In genomic region chr19:12890787-12891552, GRCh38 we compare ENCODE assay signal across 1 cellular context.
A peak's percentile ranks its signal among the peaks of the same experiment; 100 is the strongest.
TF ChIP-seq lines count a peak whose summit lies in the region.

Gene GCDH (plus strand): TSS chr19:12891160. CDS start chr19:12891305, 145 bp downstream.

TF ChIP-seq in K562, 482 proteins besides CTCF, POLR2A, EP300 and RAD21 (continued from another document and continues in another):
- TF ChIP-seq CHD7 (IDR thresholded peaks at IDR 0.05; ENCODE audit: low read depth, low read length) (no peak), MTA2 (IDR thresholded peaks at IDR 0.05; ENCODE audit: low read depth) (no peak), LEF1 (IDR thresholded peaks at IDR 0.05) (no peak), RBFOX2 (IDR thresholded peaks at IDR 0.05; ENCODE audit: low read depth, low read length) (peak; percentile 77), E2F5 (CRISPR knock-in tag; IDR thresholded peaks at IDR 0.05) (0 out of 2 replicates have a peak, but pooled peaks have one; percentile 58), EHMT2 (IDR thresholded peaks at IDR 0.05) (no peak), ZNF140 (CRISPR knock-in tag; IDR thresholded peaks at IDR 0.05) (no peak), ELF2 (CRISPR knock-in tag; IDR thresholded peaks at IDR 0.05) (no peak), RERE (CRISPR knock-in tag; IDR thresholded peaks at IDR 0.05; ENCODE audit: borderline replicate concordance) (no peak), ASH1L (IDR thresholded peaks at IDR 0.05; ENCODE audit: borderline replicate concordance, low read depth, partially characterized antibody) (peak; percentile 74), SMAD2 (IDR thresholded peaks at IDR 0.05; ENCODE audit: low read depth, low read length) (no peak), FOSL1 (tag; conservative IDR thresholded peaks at IDR 0.05) (no peak), MCM3 (IDR thresholded peaks at IDR 0.05) (no peak), SIX5 (IDR thresholded peaks at IDR 0.05; ENCODE audit: borderline replicate concordance in 1 of 2, insufficient read depth in 1 of 2, low read depth in 1 of 2, low read length in 2 of 2) (no peak), HMG20B (CRISPR knock-in tag; IDR thresholded peaks at IDR 0.05) (no peak), BMI1 (IDR thresholded peaks at IDR 0.05; ENCODE audit: low read length) (no peak), MTA3 (IDR thresholded peaks at IDR 0.05; ENCODE audit: borderline replicate concordance) (no peak; the same call in 1 of the 2 replicates), ZBTB5 (IDR thresholded peaks at IDR 0.05) (no peak), NR2C2 (CRISPR knock-in tag; IDR thresholded peaks at IDR 0.05) (no peak), NR2C2 (tag; IDR thresholded peaks at IDR 0.05) (peak; percentile 93), CXXC5 (CRISPR knock-in tag; IDR thresholded peaks at IDR 0.05) (peak; percentile 37; the same call in 1 of the 2 replicates), PRPF4 (IDR thresholded peaks at IDR 0.05; ENCODE audit: insufficient read depth, low read depth, low read length, poor library complexity, severe bottlenecking) (no peak), ZNF318 (IDR thresholded peaks at IDR 0.05; ENCODE audit: borderline replicate concordance in 1 of 2, low read depth in 1 of 2) (peak in 1 of 2 experiments; percentile 96; a peak in 2 of 4 replicates), LARP7 (IDR thresholded peaks at IDR 0.05) (no peak), TEAD1 (CRISPR knock-in tag; IDR thresholded peaks at IDR 0.05) (peak in 1 of 2 experiments; percentile 87; a peak in 2 of 4 replicates), IRF2 (CRISPR knock-in tag; IDR thresholded peaks at IDR 0.05) (no peak), ETV1 (tag; conservative IDR thresholded peaks at IDR 0.05; ENCODE audit: low read depth) (no peak)
